Comparison of ENCODE assay signal across 16 cellular contexts in the genomic region with DNA sequence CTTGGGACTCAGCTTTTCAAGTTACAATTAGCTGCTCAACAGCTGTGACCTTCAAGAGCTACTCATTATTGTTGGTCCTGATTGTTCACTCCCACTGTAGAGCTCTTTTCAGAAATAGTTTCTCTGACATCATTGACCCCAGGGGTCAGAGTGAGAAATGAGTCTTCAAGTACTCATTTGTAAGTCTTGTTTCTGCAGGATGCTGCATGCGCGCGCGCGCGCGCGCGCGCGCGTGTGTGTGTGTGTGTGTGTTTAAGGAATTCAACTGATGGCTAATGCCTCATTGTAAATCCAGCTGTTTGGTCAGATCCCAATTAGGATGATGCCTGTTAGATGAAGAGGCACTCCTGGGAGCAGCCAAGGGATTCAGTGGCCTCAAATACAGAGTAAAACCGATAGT.
DNase-seq lines count a peak whose midpoint lies in the region; ATAC-seq, FAIRE-seq and TF ChIP-seq lines count a peak whose summit lies in the region.
"Had no signal": no experiment of that assay in that cellular context is flagged by ENCODE, and none has a peak within 500 bp of the region (broad histone marks: within the 10 kb centered on the region; RNA-seq: fewer than 3 reads in every experiment).

No MANE protein-coding gene starts in this region.

- WGBS in mesodermal cell (ENCODE audit: insufficient coverage in 2 of 2), 2 experiments: 72 to 75% methylated on average over 8 to 12 of the region's 13 CpGs

- FAIRE-seq in endometrium (lab: Jason Lieb, UNC) (peak; percentile 31), GM19239 (lab: Jason Lieb, UNC) (no peak)
- FAIRE-seq: HTR-8/SVneo, islet of Langerhans had no signal

- DNase-seq in cardiac muscle cell (ENCODE audit: low read depth in 1 of 2, low spot score in 1 of 2) (peak; percentile 41 to 66), cardiac septum (ENCODE audit: low spot score) (no peak), thoracic aorta (ENCODE audit: low spot score) (no peak), GM19239 (ENCODE audit: insufficient read length, low spot score) (no peak)
- DNase-seq in stimulated activated naive CD4-positive, alpha-beta T cell (lab: John Stamatoyannopoulos, UW): no peak
- DNase-seq: activated CD4-positive, alpha-beta T cell treated with anti-CD3 and anti-CD28 coated beads, Interleukin-2, amount 10 ng/mL, durations not matched to agents 24 days and 14 days; activated naive CD4-positive, alpha-beta T cell treated with anti-CD3 and anti-CD28 coated beads for 36 hours; CD4-positive, alpha-beta memory T cell; NCI-H2081; spleen; thyroid gland had no signal

- H3K27me3 ChIP-seq in cardiac muscle cell (no peaks in the 10 kb centered on the region), thoracic aorta (replicated peaks; ENCODE audit: insufficient read depth) (no peaks in the 10 kb centered on the region)
- H3K27me3 ChIP-seq: spleen, thyroid gland had no signal

- H3K4me1 ChIP-seq in cardiac muscle cell (ENCODE audit: low read depth) (peaks cover 19% of the 10 kb centered on the region), mesodermal cell (ENCODE audit: control insufficient read depth, insufficient read depth, low read length, poor library complexity, severe bottlenecking) (peaks cover 9% of the 10 kb centered on the region), thoracic aorta (ENCODE audit: control insufficient read depth in 1 of 2, low read depth in 2 of 2) (no peaks in the 10 kb centered on the region)
- H3K4me1 ChIP-seq: spleen, thyroid gland had no signal

- H3K36me3 ChIP-seq in cardiac muscle cell (no peaks in the 10 kb centered on the region), mesodermal cell (ENCODE audit: control insufficient read depth, insufficient read depth, low read length) (no peaks in the 10 kb centered on the region), thoracic aorta (no peaks in the 10 kb centered on the region)
- H3K36me3 ChIP-seq: spleen, thyroid gland had no signal

- no peak overlapping the region for H3K4me3 ChIP-seq in cardiac muscle cell
- H3K4me3 ChIP-seq in mesodermal cell (ENCODE audit: extremely low read depth, insufficient read depth, low read length, poor library complexity, severe bottlenecking): no peak overlapping the region
- peak overlapping the region; percentile 48 for H3K4me3 ChIP-seq in thoracic aorta
- H3K4me3 ChIP-seq: spleen, thyroid gland had no signal

- peak overlapping the region; percentile 59 for H3K27ac ChIP-seq in cardiac muscle cell
- H3K27ac ChIP-seq in mesodermal cell (ENCODE audit: low read depth, low read length, severe bottlenecking): peak overlapping the region; percentile 47
- no peak overlapping the region for H3K27ac ChIP-seq in thoracic aorta
- H3K27ac ChIP-seq: spleen, thyroid gland had no signal

- H3K9me3 ChIP-seq in cardiac muscle cell (ENCODE audit: low read depth): no peaks in the 10 kb centered on the region
- H3K9me3 ChIP-seq in mesodermal cell (ENCODE audit: control insufficient read depth, low read length): no peaks in the 10 kb centered on the region
- H3K9me3 ChIP-seq in thoracic aorta: no peaks in the 10 kb centered on the region
- H3K9me3 ChIP-seq: thyroid gland had no signal

- no peak for ATAC-seq in thoracic aorta (ENCODE audit: insufficient number of reproducible peaks, low FRiP score, low read depth)
- ATAC-seq in GM18868 (IDR thresholded peaks at IDR 0.05; ENCODE audit: unreplicated experiment): no peak

- no peak for TF ChIP-seq CTCF in cardiac muscle cell (IDR thresholded peaks at IDR 0.05; ENCODE audit: low read depth, low read length)
- TF ChIP-seq CTCF in thoracic aorta (IDR thresholded peaks at IDR 0.05): no peak

- intact Hi-C loops in cardiac septum (cut with DNase I): no loop called here

Comparison
In these comparisons a context has a peak if more than half of its experiments do, and no peak if none do; other contexts are left out.
1. DNase-seq: peak in cardiac muscle cell (2 of 2); none in cardiac septum (single experiment), thoracic aorta (single experiment), stimulated activated naive CD4-positive, alpha-beta T cell (0 of 6) and GM19239 (single experiment).
2. H3K27ac ChIP-seq: peak in cardiac muscle cell (single experiment) and mesodermal cell (single experiment); none in thoracic aorta (0 of 2).